In the genomic region with DNA sequence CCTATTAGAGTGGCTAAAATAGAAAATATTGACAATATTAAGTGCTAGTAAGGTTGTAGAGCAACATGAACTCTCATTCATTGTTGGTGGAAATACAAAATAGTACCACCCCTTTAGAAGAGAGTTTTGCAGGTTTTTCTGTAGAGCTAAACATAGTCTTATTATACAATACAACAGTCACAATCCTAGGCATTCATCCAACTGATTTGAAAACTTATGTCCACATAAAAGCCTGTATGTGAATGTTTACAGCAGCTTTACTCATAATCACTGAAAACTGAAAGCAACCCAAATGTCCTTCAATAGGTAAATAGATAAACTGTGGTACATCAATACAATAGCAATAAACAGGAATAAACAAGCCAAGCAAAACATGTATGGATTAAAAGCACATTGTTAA, we compare ENCODE assay signal across 8 cellular contexts.
"Had no signal": no experiment of that assay in that cellular context is flagged by ENCODE, and none has a peak within 500 bp of the region (broad histone marks: within the 10 kb centered on the region; RNA-seq: fewer than 3 reads in every experiment).

No MANE protein-coding gene starts in this region.

- H3K9me3 ChIP-seq: HAP-1 had no signal

- H3K36me3 ChIP-seq: HAP-1 had no signal

- ATAC-seq: HepG2, K562 had no signal

- H3K27ac ChIP-seq: GM23248, HL-60 had no signal

- H3K4me3 ChIP-seq: GM23248, HAP-1, K562 had no signal

- DNase-seq: GM23248, GOT3, H7, KG1 had no signal

- FAIRE-seq: HepG2, K562 had no signal

- H3K4me1 ChIP-seq: HAP-1 had no signal
